ENCODE assay signal across 19 cellular contexts in genomic region chr3:126109146-126109859, GRCh38.
"Had no signal": no experiment of that assay in that cellular context is flagged by ENCODE, and none has a peak within 500 bp of the region (broad histone marks: within the 10 kb centered on the region; RNA-seq: fewer than 3 reads in every experiment).

No MANE protein-coding gene starts in this region.

- ATAC-seq: activated CD8-positive, alpha-beta T cell treated with anti-CD3 and anti-CD28 coated beads, Interleukin-2, amount 10 ng/mL, durations not matched to agents 7 days and 5 days; activated naive CD8-positive, alpha-beta T cell treated with anti-CD3 and anti-CD28 coated beads, Interleukin-2, amount 50 U/mL, for 24 hours; left ventricle myocardium superior; stimulated activated memory B cell treated with anti-CD40 and anti-IgM and Interleukin-4, amounts not matched to agents 10 μg/mL and 1 μg/mL and 100 μg/mL, for 72 hours; WTC11 had no signal

- H3K4me3 Mint-ChIP-seq: activated CD8-positive, alpha-beta T cell treated with anti-CD3 and anti-CD28 coated beads, Interleukin-2, amount 10 ng/mL, durations not matched to agents 7 days and 5 days; activated naive CD4-positive, alpha-beta T cell treated with anti-CD3 and anti-CD28 coated beads for 36 hours; activated naive CD8-positive, alpha-beta T cell treated with anti-CD3 and anti-CD28 coated beads, Interleukin-2, amount 50 U/mL, for 24 hours; nephron progenitor cell; stimulated activated memory B cell treated with anti-CD40 and anti-IgM and Interleukin-4, amounts not matched to agents 10 μg/mL and 1 μg/mL and 100 μg/mL, for 72 hours; WTC11 had no signal

- H3K9me3 Mint-ChIP-seq: activated naive CD4-positive, alpha-beta T cell treated with anti-CD3 and anti-CD28 coated beads for 36 hours; activated naive CD8-positive, alpha-beta T cell treated with anti-CD3 and anti-CD28 coated beads, Interleukin-2, amount 50 U/mL, for 24 hours; activated T-helper 2 cell treated with anti-CD3 and anti-CD28 coated beads, Interferon-gamma antibody, Interleukin-2, Interleukin-4, amounts not matched to agents 10 μg/mL and 5 μg/mL and 100 μg/mL, durations not matched to agents 14 hours and 24 hours and 36 hours; nephron progenitor cell; stimulated activated memory B cell treated with anti-CD40 and anti-IgM and Interleukin-4, amounts not matched to agents 10 μg/mL and 1 μg/mL and 100 μg/mL, for 72 hours; WTC11 had no signal

- H3K27ac ChIP-seq: ascending aorta, breast epithelium, dorsolateral prefrontal cortex, SJSA1, tibial nerve had no signal

- H3K9me3 ChIP-seq: ascending aorta, breast epithelium, SJSA1, tibial nerve had no signal

- DNase-seq: activated CD4-positive, alpha-beta T cell treated with anti-CD3 and anti-CD28 coated beads for 4 hours; activated CD8-positive, alpha-beta T cell treated with anti-CD3 and anti-CD28 coated beads, Interleukin-2, amount 10 ng/mL, durations not matched to agents 7 days and 5 days; activated naive CD4-positive, alpha-beta T cell treated with anti-CD3 and anti-CD28 coated beads for 36 hours; activated naive CD8-positive, alpha-beta T cell treated with anti-CD3 and anti-CD28 coated beads, Interleukin-2, amount 50 U/mL, for 24 hours; activated T-cell treated with anti-CD3 and anti-CD28 coated beads for 4 hours; hypothalamus; left ventricle myocardium superior; mesendoderm; nephron progenitor cell; stimulated activated CD4-positive, alpha-beta T cell treated with anti-CD3 and anti-CD28 coated beads, Interleukin-2, amount 100 ng/mL, for 48 hours; T-helper 2 cell had no signal

- H3K27ac Mint-ChIP-seq: activated CD8-positive, alpha-beta T cell treated with anti-CD3 and anti-CD28 coated beads, Interleukin-2, amount 10 ng/mL, durations not matched to agents 7 days and 5 days; activated naive CD4-positive, alpha-beta T cell treated with anti-CD3 and anti-CD28 coated beads for 36 hours; activated naive CD8-positive, alpha-beta T cell treated with anti-CD3 and anti-CD28 coated beads, Interleukin-2, amount 50 U/mL, for 24 hours; activated T-helper 2 cell treated with anti-CD3 and anti-CD28 coated beads, Interferon-gamma antibody, Interleukin-2, Interleukin-4, amounts not matched to agents 10 μg/mL and 5 μg/mL and 100 μg/mL, durations not matched to agents 14 hours and 24 hours and 36 hours; nephron progenitor cell; stimulated activated memory B cell treated with anti-CD40 and anti-IgM and Interleukin-4, amounts not matched to agents 10 μg/mL and 1 μg/mL and 100 μg/mL, for 72 hours; WTC11 had no signal

- H3K4me1 ChIP-seq: ascending aorta, breast epithelium, SJSA1, tibial nerve had no signal

- H3K36me3 Mint-ChIP-seq: stimulated activated memory B cell treated with anti-CD40 and anti-IgM and Interleukin-4, amounts not matched to agents 10 μg/mL and 1 μg/mL and 100 μg/mL, for 72 hours; WTC11 had no signal

- H3K36me3 ChIP-seq: breast epithelium, SJSA1, tibial nerve had no signal

- H3K27me3 ChIP-seq: ascending aorta, breast epithelium, dorsolateral prefrontal cortex, SJSA1, tibial nerve had no signal

- H3K4me3 ChIP-seq: ascending aorta, breast epithelium, dorsolateral prefrontal cortex, SJSA1, tibial nerve had no signal

- H3K4me1 Mint-ChIP-seq: activated naive CD8-positive, alpha-beta T cell treated with anti-CD3 and anti-CD28 coated beads, Interleukin-2, amount 50 U/mL, for 24 hours; stimulated activated memory B cell treated with anti-CD40 and anti-IgM and Interleukin-4, amounts not matched to agents 10 μg/mL and 1 μg/mL and 100 μg/mL, for 72 hours; WTC11 had no signal

- H3K27me3 Mint-ChIP-seq: activated naive CD8-positive, alpha-beta T cell treated with anti-CD3 and anti-CD28 coated beads, Interleukin-2, amount 50 U/mL, for 24 hours; stimulated activated memory B cell treated with anti-CD40 and anti-IgM and Interleukin-4, amounts not matched to agents 10 μg/mL and 1 μg/mL and 100 μg/mL, for 72 hours had no signal
